12 cellular contexts compared by ENCODE assay signal in the genomic region with DNA sequence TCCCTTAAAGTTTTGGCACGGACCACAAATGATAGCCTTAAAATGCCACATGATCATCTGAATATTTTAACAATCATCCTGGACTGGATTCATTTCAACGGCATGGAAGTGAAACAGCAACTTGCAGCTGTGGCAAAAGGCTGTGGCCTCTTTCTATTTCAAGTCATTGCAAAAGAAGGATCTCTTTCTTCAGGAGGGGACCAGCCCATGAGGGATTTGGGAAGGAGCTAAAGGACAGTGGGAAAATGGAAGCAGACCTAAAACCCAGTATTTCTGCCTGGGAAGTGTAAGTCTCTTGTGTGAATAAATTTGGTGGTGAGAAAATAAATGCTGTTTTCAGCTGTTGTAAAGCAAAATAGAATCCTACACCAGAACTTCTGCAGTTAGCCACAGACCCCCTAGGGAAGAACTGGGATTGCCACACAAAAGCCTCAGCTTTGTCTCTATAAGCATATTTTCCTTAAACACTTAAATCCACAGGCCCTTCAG.
DNase-seq lines count a peak whose midpoint lies in the region; ATAC-seq and TF ChIP-seq lines count a peak whose summit lies in the region.
"Had no signal": no experiment of that assay in that cellular context is flagged by ENCODE, and none has a peak within 500 bp of the region (broad histone marks: within the 10 kb centered on the region; RNA-seq: fewer than 3 reads in every experiment).

No MANE protein-coding gene starts in this region.

- peaks cover 6% of the 10 kb centered on the region for H3K36me3 Mint-ChIP-seq in dendritic cell treated with granulocyte-macrophage colony-stimulating factor and Interleukin-4, amounts not matched to agents 40 ng/mL and 50 ng/mL, for 4 days (ENCODE audit: low read depth)
- peaks cover 26% of the 10 kb centered on the region for H3K36me3 Mint-ChIP-seq in type B pancreatic cell
- peaks cover 17% of the 10 kb centered on the region for H3K36me3 Mint-ChIP-seq in activated T-helper 1 cell treated with anti-CD3 and anti-CD28 coated beads, Interleukin-12 subunit alpha, Interleukin-12 subunit beta, Interleukin-2, Interleukin-4 antibody, amounts not matched to agents 30 ng/mL and 10 ng/mL and 1 ng/mL, durations not matched to agents 14 hours and 24 hours and 36 hours (ENCODE audit: low read depth)

- H3K9me3 ChIP-seq in lung (ENCODE audit: control insufficient read depth in 2 of 2, insufficient read depth in 1 of 2, low read length in 1 of 2), result no peaks in the 10 kb centered on the region
- H3K9me3 ChIP-seq in HAP-1, result no peaks in the 10 kb centered on the region

- H3K4me1 ChIP-seq in lung (ENCODE audit: control insufficient read depth in 2 of 2, insufficient read depth in 2 of 2, low read length in 2 of 2) (peaks cover 3 to 24% of the 10 kb centered on the region in 2 donors), HAP-1 (no peaks in the 10 kb centered on the region)

- no peak for ATAC-seq in lung (ENCODE audit: insufficient read depth, low FRiP score)
- no peak for ATAC-seq in GM21825 (IDR thresholded peaks at IDR 0.05; ENCODE audit: unreplicated experiment)

- H3K27ac ChIP-seq in lung (ENCODE audit: low read depth in 1 of 2, low read length in 1 of 2), result peak overlapping the region; percentile 68

- H3K9me3 Mint-ChIP-seq in dendritic cell treated with granulocyte-macrophage colony-stimulating factor and Interleukin-4, amounts not matched to agents 40 ng/mL and 50 ng/mL, for 4 days, result no peaks in the 10 kb centered on the region
- peaks cover 8% of the 10 kb centered on the region for H3K9me3 Mint-ChIP-seq in type B pancreatic cell
- no peaks in the 10 kb centered on the region for H3K9me3 Mint-ChIP-seq in activated T-helper 1 cell treated with anti-CD3 and anti-CD28 coated beads, Interleukin-12 subunit alpha, Interleukin-12 subunit beta, Interleukin-2, Interleukin-4 antibody, amounts not matched to agents 30 ng/mL and 10 ng/mL and 1 ng/mL, durations not matched to agents 14 hours and 24 hours and 36 hours
- H3K9me3 Mint-ChIP-seq: nephron progenitor cell had no signal

- H3K27me3 ChIP-seq in lung (ENCODE audit: control insufficient read depth, insufficient read depth) (no peaks in the 10 kb centered on the region), HAP-1 (ENCODE audit: low read depth) (no peaks in the 10 kb centered on the region)

- intact Hi-C loops in dendritic cell treated with granulocyte-macrophage colony-stimulating factor and Interleukin-4, amounts not matched to agents 40 ng/mL and 50 ng/mL, for 4 days (cut with micrococcal nuclease), result no loop called here
- intact Hi-C loops in activated T-helper 1 cell treated with anti-CD3 and anti-CD28 coated beads, Interleukin-12 subunit alpha, Interleukin-12 subunit beta, Interleukin-2, Interleukin-4 antibody, amounts not matched to agents 30 ng/mL and 10 ng/mL and 1 ng/mL, durations not matched to agents 14 hours and 24 hours and 36 hours (cut with micrococcal nuclease), result no loop called here

- H3K36me3 ChIP-seq in lung (ENCODE audit: control insufficient read depth in 2 of 2, insufficient read depth in 2 of 2, low read length in 2 of 2) (peaks cover 0 to 2% of the 10 kb centered on the region in 2 donors), HAP-1 (replicated peaks) (no peaks in the 10 kb centered on the region; the same call in 1 of the 2 replicates)

- H3K27me3 Mint-ChIP-seq in dendritic cell treated with granulocyte-macrophage colony-stimulating factor and Interleukin-4, amounts not matched to agents 40 ng/mL and 50 ng/mL, for 4 days, result no peaks in the 10 kb centered on the region
- H3K27me3 Mint-ChIP-seq in type B pancreatic cell, result no peaks in the 10 kb centered on the region
- H3K27me3 Mint-ChIP-seq in activated T-helper 1 cell treated with anti-CD3 and anti-CD28 coated beads, Interleukin-12 subunit alpha, Interleukin-12 subunit beta, Interleukin-2, Interleukin-4 antibody, amounts not matched to agents 30 ng/mL and 10 ng/mL and 1 ng/mL, durations not matched to agents 14 hours and 24 hours and 36 hours (ENCODE audit: insufficient read depth), result no peaks in the 10 kb centered on the region

- DNase-seq in NOMO-1 treated with DMSO at 0.1 percent for 48 hours (lab: John Stamatoyannopoulos, UW; ENCODE audit: unreplicated experiment) (peak; percentile 84), lung (ENCODE audit: low spot score) (no peak), type B pancreatic cell (ENCODE audit: extremely low spot score, unreplicated experiment) (no peak), HAP-1 (ENCODE audit: low spot score in 2 of 2) (no peak)
- DNase-seq in activated T-helper 1 cell treated with anti-CD3 and anti-CD28 coated beads, Interleukin-12 subunit alpha, Interleukin-12 subunit beta, Interleukin-2, Interleukin-4 antibody, amounts not matched to agents 30 ng/mL and 10 ng/mL and 1 ng/mL, durations not matched to agents 14 hours and 24 hours and 36 hours (ENCODE audit: low spot score), result no peak
- DNase-seq: activated CD4-positive, alpha-beta T cell treated with anti-CD3 and anti-CD28 coated beads for 4 hours; cortex of kidney; NCI-H2081; nephron progenitor cell; stimulated activated naive CD4-positive, alpha-beta T cell had no signal

- H3K4me3 Mint-ChIP-seq in dendritic cell treated with granulocyte-macrophage colony-stimulating factor and Interleukin-4, amounts not matched to agents 40 ng/mL and 50 ng/mL, for 4 days, result peak overlapping the region; percentile 41
- peak overlapping the region; percentile 74 for H3K4me3 Mint-ChIP-seq in type B pancreatic cell
- H3K4me3 Mint-ChIP-seq in activated T-helper 1 cell treated with anti-CD3 and anti-CD28 coated beads, Interleukin-12 subunit alpha, Interleukin-12 subunit beta, Interleukin-2, Interleukin-4 antibody, amounts not matched to agents 30 ng/mL and 10 ng/mL and 1 ng/mL, durations not matched to agents 14 hours and 24 hours and 36 hours, result no peak overlapping the region
- H3K4me3 Mint-ChIP-seq: nephron progenitor cell had no signal

- no peak overlapping the region for H3K4me3 ChIP-seq in lung
- H3K4me3 ChIP-seq in HAP-1, result no peak overlapping the region

- peaks cover 44% of the 10 kb centered on the region for H3K4me1 Mint-ChIP-seq in dendritic cell treated with granulocyte-macrophage colony-stimulating factor and Interleukin-4, amounts not matched to agents 40 ng/mL and 50 ng/mL, for 4 days (ENCODE audit: low read depth)
- H3K4me1 Mint-ChIP-seq in type B pancreatic cell (ENCODE audit: unreplicated experiment), result peaks cover 59% of the 10 kb centered on the region
- peaks cover 5% of the 10 kb centered on the region for H3K4me1 Mint-ChIP-seq in activated T-helper 1 cell treated with anti-CD3 and anti-CD28 coated beads, Interleukin-12 subunit alpha, Interleukin-12 subunit beta, Interleukin-2, Interleukin-4 antibody, amounts not matched to agents 30 ng/mL and 10 ng/mL and 1 ng/mL, durations not matched to agents 14 hours and 24 hours and 36 hours (ENCODE audit: low read depth)

- WGBS in lung, 2 donors, result 7 to 29% methylated on average over 2 of the region's 2 CpGs

- peak overlapping the region; percentile 83 for H3K27ac Mint-ChIP-seq in dendritic cell treated with granulocyte-macrophage colony-stimulating factor and Interleukin-4, amounts not matched to agents 40 ng/mL and 50 ng/mL, for 4 days
- peak overlapping the region; percentile 85 for H3K27ac Mint-ChIP-seq in type B pancreatic cell
- H3K27ac Mint-ChIP-seq in activated T-helper 1 cell treated with anti-CD3 and anti-CD28 coated beads, Interleukin-12 subunit alpha, Interleukin-12 subunit beta, Interleukin-2, Interleukin-4 antibody, amounts not matched to agents 30 ng/mL and 10 ng/mL and 1 ng/mL, durations not matched to agents 14 hours and 24 hours and 36 hours, result no peak overlapping the region
- H3K27ac Mint-ChIP-seq: nephron progenitor cell had no signal

- TF ChIP-seq CTCF in lung (IDR thresholded peaks at IDR 0.05; ENCODE audit: control extremely low read depth, extremely low read depth), result no peak
- no peak for TF ChIP-seq CTCF in type B pancreatic cell (conservative IDR thresholded peaks at IDR 0.05)

- in situ Hi-C loops in HAP-1 (cut with MboI; ENCODE audit: low sequenced_read_pairs), result no loop called here
